ENCODE assay signal across 40 cellular contexts in the genomic region with DNA sequence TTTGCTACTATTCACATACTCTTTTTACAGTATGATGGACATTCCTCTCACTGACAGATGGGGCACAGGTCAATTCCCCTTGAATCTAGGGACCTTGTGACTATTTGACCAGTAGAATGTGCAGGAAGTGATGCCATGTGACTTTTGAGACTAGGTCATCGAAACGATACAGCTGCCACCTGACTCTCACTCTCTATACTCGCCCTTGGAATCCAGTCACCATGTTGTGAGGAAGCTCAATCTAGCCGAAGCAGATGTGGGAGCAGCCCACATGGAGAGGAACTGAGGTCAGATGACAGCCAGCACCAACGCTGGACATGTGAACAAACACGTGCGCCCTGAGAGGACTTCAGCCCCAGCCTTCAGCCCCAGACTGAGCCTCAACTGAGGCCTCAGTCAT.
"Had no signal": no experiment of that assay in that cellular context is flagged by ENCODE, and none has a peak within 500 bp of the region (broad histone marks: within the 10 kb centered on the region; RNA-seq: fewer than 3 reads in every experiment).

No MANE protein-coding gene starts in this region.

- H3K27me3 Mint-ChIP-seq: activated naive CD4-positive, alpha-beta T cell treated with anti-CD3 and anti-CD28 coated beads, Interleukin-2, amount 10 ng/mL, durations not matched to agents 7 days and 5 days; activated naive CD4-positive, alpha-beta T cell treated with anti-CD3 and anti-CD28 coated beads, Interleukin-2, amount 50 U/mL, for 24 hours; activated naive CD8-positive, alpha-beta T cell; activated naive CD8-positive, alpha-beta T cell treated with anti-CD3 and anti-CD28 coated beads for 36 hours; activated naive CD8-positive, alpha-beta T cell treated with anti-CD3 and anti-CD28 coated beads, Interleukin-2, amount 10 ng/mL, durations not matched to agents 7 days and 5 days; activated naive CD8-positive, alpha-beta T cell treated with anti-CD3 and anti-CD28 coated beads, Interleukin-2, amount 50 U/mL, for 24 hours; activated T-cell treated with anti-CD3 and anti-CD28 coated beads, Interleukin-2, amount 50 U/mL, for 24 hours; activated T-helper 17 cell treated with anti-CD3 and anti-CD28 coated beads, Interleukin-2, amount 50 U/mL, for 72 hours; brain had no signal

- H3K9me3 ChIP-seq: adrenal gland, ascending aorta, body of pancreas, breast epithelium had no signal

- H3K4me3 Mint-ChIP-seq: activated naive CD4-positive, alpha-beta T cell treated with anti-CD3 and anti-CD28 coated beads for 36 hours; activated naive CD4-positive, alpha-beta T cell treated with anti-CD3 and anti-CD28 coated beads, Interleukin-2, amount 10 ng/mL, durations not matched to agents 7 days and 5 days; activated naive CD4-positive, alpha-beta T cell treated with anti-CD3 and anti-CD28 coated beads, Interleukin-2, amount 50 U/mL, for 24 hours; activated naive CD8-positive, alpha-beta T cell; activated naive CD8-positive, alpha-beta T cell treated with anti-CD3 and anti-CD28 coated beads for 36 hours; activated naive CD8-positive, alpha-beta T cell treated with anti-CD3 and anti-CD28 coated beads, Interleukin-2, amount 10 ng/mL, durations not matched to agents 7 days and 5 days; activated naive CD8-positive, alpha-beta T cell treated with anti-CD3 and anti-CD28 coated beads, Interleukin-2, amount 50 U/mL, for 24 hours; activated T-cell treated with anti-CD3 and anti-CD28 coated beads, Interleukin-2, amount 50 U/mL, for 24 hours; activated T-cell treated with anti-CD3 and anti-CD28 coated beads, Interleukin-2, amount 50 U/mL, for 4 hours; activated T-cell treated with anti-CD3 and anti-CD28 coated beads, Interleukin-2, amount 50 U/mL, for 72 hours; activated T-helper 1 cell treated with anti-CD3 and anti-CD28 coated beads, Interleukin-12 subunit alpha, Interleukin-12 subunit beta, Interleukin-2, Interleukin-4 antibody, amounts not matched to agents 30 ng/mL and 10 ng/mL and 1 ng/mL, durations not matched to agents 14 hours and 24 hours and 36 hours; activated T-helper 17 cell treated with anti-CD3 and anti-CD28 coated beads, Interleukin-2, amount 50 U/mL, for 72 hours; brain; central memory CD8-positive, alpha-beta T cell had no signal

- H3K27ac ChIP-seq: adrenal gland, ascending aorta, body of pancreas, brain microvascular endothelial cell, breast epithelium, cardiac muscle cell had no signal

- H3K36me3 ChIP-seq: adrenal gland, ascending aorta, brain microvascular endothelial cell, breast epithelium, cardiac muscle cell had no signal

- H3K4me1 ChIP-seq: adrenal gland, body of pancreas, breast epithelium had no signal

- H3K4me1 Mint-ChIP-seq: activated naive CD4-positive, alpha-beta T cell treated with anti-CD3 and anti-CD28 coated beads, Interleukin-2, amount 10 ng/mL, durations not matched to agents 7 days and 5 days; activated naive CD4-positive, alpha-beta T cell treated with anti-CD3 and anti-CD28 coated beads, Interleukin-2, amount 50 U/mL, for 24 hours; activated naive CD8-positive, alpha-beta T cell treated with anti-CD3 and anti-CD28 coated beads for 36 hours; activated T-helper 17 cell treated with anti-CD3 and anti-CD28 coated beads, Interleukin-2, amount 50 U/mL, for 72 hours; central memory CD8-positive, alpha-beta T cell had no signal

- H3K27ac Mint-ChIP-seq: activated naive CD4-positive, alpha-beta T cell treated with anti-CD3 and anti-CD28 coated beads for 36 hours; activated naive CD4-positive, alpha-beta T cell treated with anti-CD3 and anti-CD28 coated beads, Interleukin-2, amount 10 ng/mL, durations not matched to agents 7 days and 5 days; activated naive CD4-positive, alpha-beta T cell treated with anti-CD3 and anti-CD28 coated beads, Interleukin-2, amount 50 U/mL, for 24 hours; activated naive CD8-positive, alpha-beta T cell; activated naive CD8-positive, alpha-beta T cell treated with anti-CD3 and anti-CD28 coated beads for 36 hours; activated naive CD8-positive, alpha-beta T cell treated with anti-CD3 and anti-CD28 coated beads, Interleukin-2, amount 10 ng/mL, durations not matched to agents 7 days and 5 days; activated naive CD8-positive, alpha-beta T cell treated with anti-CD3 and anti-CD28 coated beads, Interleukin-2, amount 50 U/mL, for 24 hours; activated T-cell treated with anti-CD3 and anti-CD28 coated beads, Interleukin-2, amount 50 U/mL, for 24 hours; activated T-cell treated with anti-CD3 and anti-CD28 coated beads, Interleukin-2, amount 50 U/mL, for 72 hours; activated T-helper 1 cell treated with anti-CD3 and anti-CD28 coated beads, Interleukin-12 subunit alpha, Interleukin-12 subunit beta, Interleukin-2, Interleukin-4 antibody, amounts not matched to agents 30 ng/mL and 10 ng/mL and 1 ng/mL, durations not matched to agents 14 hours and 24 hours and 36 hours; activated T-helper 17 cell treated with anti-CD3 and anti-CD28 coated beads, Interleukin-2, amount 50 U/mL, for 72 hours; activated T-helper 2 cell treated with anti-CD3 and anti-CD28 coated beads, Interferon-gamma antibody, Interleukin-2, Interleukin-4, amounts not matched to agents 10 μg/mL and 5 μg/mL and 100 μg/mL, durations not matched to agents 14 hours and 24 hours and 36 hours had no signal

- DNase-seq: activated effector memory CD4-positive, alpha-beta T cell treated with anti-CD3 and anti-CD28 coated beads, Interleukin-2, amount 50 U/mL, for 16 hours; activated effector memory CD4-positive, alpha-beta T cell treated with Interleukin-2 at 50 U/mL for 16 hours; activated gamma-delta T cell; activated gamma-delta T cell treated with Interleukin-2 at 50 U/mL for 16 hours; activated naive CD4-positive, alpha-beta T cell; activated naive CD4-positive, alpha-beta T cell treated with anti-CD3 and anti-CD28 coated beads for 36 hours; activated naive CD4-positive, alpha-beta T cell treated with anti-CD3 and anti-CD28 coated beads, Interleukin-2, amount 10 ng/mL, durations not matched to agents 7 days and 5 days; activated naive CD4-positive, alpha-beta T cell treated with anti-CD3 and anti-CD28 coated beads, Interleukin-2, amount 50 U/mL, for 16 hours; activated naive CD4-positive, alpha-beta T cell treated with Interleukin-2 at 50 U/mL for 16 hours; activated naive CD8-positive, alpha-beta T cell treated with anti-CD3 and anti-CD28 coated beads for 36 hours; activated naive CD8-positive, alpha-beta T cell treated with anti-CD3 and anti-CD28 coated beads, Interleukin-2, amount 10 ng/mL, durations not matched to agents 7 days and 5 days; activated naive CD8-positive, alpha-beta T cell treated with anti-CD3 and anti-CD28 coated beads, Interleukin-2, amount 50 U/mL, for 24 hours; activated T-cell treated with anti-CD3 and anti-CD28 coated beads, Interleukin-2, amount 50 U/mL, for 1 hour; activated T-cell treated with anti-CD3 and anti-CD28 coated beads, Interleukin-2, amount 50 U/mL, for 24 hours; activated T-cell treated with anti-CD3 and anti-CD28 coated beads, Interleukin-2, amount 50 U/mL, for 4 hours; activated T-cell treated with anti-CD3 and anti-CD28 coated beads, Interleukin-2, amount 50 U/mL, for 48 hours; activated T-cell treated with anti-CD3 and anti-CD28 coated beads, Interleukin-2, amount 50 U/mL, for 72 hours; adrenal gland; amniotic stem cell; amygdala; anterior cingulate cortex; aorta; body of pancreas; brain microvascular endothelial cell; caudate nucleus; central memory CD4-positive, alpha-beta T cell; cerebellar nuclear complex had no signal

- H3K27me3 ChIP-seq: adrenal gland, ascending aorta, body of pancreas, brain microvascular endothelial cell, breast epithelium, cardiac muscle cell had no signal

- FAIRE-seq: astrocyte, bronchial epithelial cell had no signal

- H3K36me3 Mint-ChIP-seq: activated naive CD4-positive, alpha-beta T cell treated with anti-CD3 and anti-CD28 coated beads, Interleukin-2, amount 10 ng/mL, durations not matched to agents 7 days and 5 days; activated naive CD4-positive, alpha-beta T cell treated with anti-CD3 and anti-CD28 coated beads, Interleukin-2, amount 50 U/mL, for 72 hours had no signal

- H3K9me3 Mint-ChIP-seq: activated naive CD4-positive, alpha-beta T cell treated with anti-CD3 and anti-CD28 coated beads for 36 hours; activated naive CD4-positive, alpha-beta T cell treated with anti-CD3 and anti-CD28 coated beads, Interleukin-2, amount 10 ng/mL, durations not matched to agents 7 days and 5 days; activated naive CD4-positive, alpha-beta T cell treated with anti-CD3 and anti-CD28 coated beads, Interleukin-2, amount 50 U/mL, for 24 hours; activated naive CD8-positive, alpha-beta T cell treated with anti-CD3 and anti-CD28 coated beads, Interleukin-2, amount 10 ng/mL, durations not matched to agents 7 days and 5 days; activated T-cell treated with anti-CD3 and anti-CD28 coated beads, Interleukin-2, amount 50 U/mL, for 24 hours; activated T-cell treated with anti-CD3 and anti-CD28 coated beads, Interleukin-2, amount 50 U/mL, for 4 hours; activated T-cell treated with anti-CD3 and anti-CD28 coated beads, Interleukin-2, amount 50 U/mL, for 72 hours; activated T-helper 1 cell treated with anti-CD3 and anti-CD28 coated beads, Interleukin-12 subunit alpha, Interleukin-12 subunit beta, Interleukin-2, Interleukin-4 antibody, amounts not matched to agents 30 ng/mL and 10 ng/mL and 1 ng/mL, durations not matched to agents 14 hours and 24 hours and 36 hours; activated T-helper 17 cell treated with anti-CD3 and anti-CD28 coated beads, Interleukin-2, amount 50 U/mL, for 72 hours; activated T-helper 2 cell treated with anti-CD3 and anti-CD28 coated beads, Interferon-gamma antibody, Interleukin-2, Interleukin-4, amounts not matched to agents 10 μg/mL and 5 μg/mL and 100 μg/mL, durations not matched to agents 14 hours and 24 hours and 36 hours; central memory CD8-positive, alpha-beta T cell had no signal

- H3K4me3 ChIP-seq: adrenal gland, ascending aorta, body of pancreas, breast epithelium, cardiac muscle cell had no signal

- ATAC-seq: activated naive CD4-positive, alpha-beta T cell treated with anti-CD3 and anti-CD28 coated beads, Interleukin-2, amount 50 U/mL, for 72 hours; activated naive CD8-positive, alpha-beta T cell treated with anti-CD3 and anti-CD28 coated beads, Interleukin-2, amount 50 U/mL, for 24 hours; activated T-cell treated with anti-CD3 and anti-CD28 coated beads, Interleukin-2, amount 50 U/mL, for 4 hours; activated T-cell treated with anti-CD3 and anti-CD28 coated beads, Interleukin-2, amount 50 U/mL, for 72 hours; activated T-helper 17 cell treated with anti-CD3 and anti-CD28 coated beads, Interleukin-2, amount 50 U/mL, for 72 hours; body of pancreas had no signal
